8 cellular contexts compared by ENCODE assay signal in genomic region chr10:43202224-43202656, GRCh38.
DNase-seq lines count a peak whose midpoint lies in the region; ATAC-seq, FAIRE-seq and TF ChIP-seq lines count a peak whose summit lies in the region.

No MANE protein-coding gene starts in this region.

- no peaks in the 10 kb centered on the region for H3K4me1 ChIP-seq in pancreas

- H3K4me3 Mint-ChIP-seq in CD14-positive monocyte (peak overlapping the region; percentile 81 to 89), IgD-negative memory B cell (peak overlapping the region; percentile 65 to 93 (median 84))

- FAIRE-seq in frontal cortex (lab: Jason Lieb, UNC) (no peak), pancreas (lab: Jason Lieb, UNC) (no peak), urothelium cell line (lab: Jason Lieb, UNC) (peak; percentile 86)

- TF ChIP-seq CTCF in CD14-positive monocyte (IDR thresholded peaks at IDR 0.05) (peak; percentile 90), GM20000 (IDR thresholded peaks at IDR 0.05; ENCODE audit: extremely low read depth, missing control alignments) (peak; percentile 51), pancreas (IDR thresholded peaks at IDR 0.05) (peak in 2 of 4 donors; percentile 48 to 50)

- no peaks in the 10 kb centered on the region for H3K9me3 ChIP-seq in pancreas

- no peaks in the 10 kb centered on the region for H3K27me3 ChIP-seq in pancreas

- intact Hi-C loops in CD14-positive monocyte (cut with micrococcal nuclease) (loop anchor here (5.0 to 10.0 kb wide), 3 partner anchors 263 to 337 kb away; no protein-coding TSS in a partner anchor), pancreas (cut with DNase I) (no loop called here)

- H3K36me3 Mint-ChIP-seq in CD14-positive monocyte = peaks cover 4 to 5% of the 10 kb centered on the region in 2 donors
- H3K36me3 Mint-ChIP-seq in IgD-negative memory B cell = peaks cover 2% of the 10 kb centered on the region

- peak overlapping the region in 4 of 7 donors; percentile 46 to 84 (median 58) for H3K27ac Mint-ChIP-seq in CD14-positive monocyte
- no peak overlapping the region for H3K27ac Mint-ChIP-seq in IgD-negative memory B cell

- H3K4me3 ChIP-seq in pancreas = peak overlapping the region in 3 of 4 donors; percentile 15 to 47 (median 41)

- H3K27me3 Mint-ChIP-seq in CD14-positive monocyte (ENCODE audit: low read depth in 3 of 3) (peaks cover 0 to 4% (median 1%) of the 10 kb centered on the region in 3 donors), IgD-negative memory B cell (peaks cover 1% of the 10 kb centered on the region)

- peak; percentile 59 for DNase-seq in CD14-positive monocyte (ENCODE audit: low spot score)
- DNase-seq in GM20000 (ENCODE audit: low spot score) = peak; percentile 83
- peak; percentile 47 for DNase-seq in activated T-cell treated with anti-CD3 and anti-CD28 coated beads for 1 hour (ENCODE audit: low read depth)
- peak; percentile 51 to 56 for DNase-seq in frontal cortex (ENCODE audit: low spot score in 2 of 2)
- DNase-seq in pancreas = peak in 3 of 6 donors; percentile 26 to 79 (median 62)
- DNase-seq in urothelium cell line (ENCODE audit: low spot score) = peak; percentile 76
- DNase-seq in NCI-H1436 (lab: John Stamatoyannopoulos, UW) = no peak

- peaks cover 0 to 3% (median 0%) of the 10 kb centered on the region in 7 donors for H3K9me3 Mint-ChIP-seq in CD14-positive monocyte
- H3K9me3 Mint-ChIP-seq in IgD-negative memory B cell = no peaks in the 10 kb centered on the region

- peaks cover 0 to 4% (median 0%) of the 10 kb centered on the region in 3 donors for H3K36me3 ChIP-seq in pancreas

- peaks cover 18% of the 10 kb centered on the region for H3K4me1 Mint-ChIP-seq in CD14-positive monocyte
- H3K4me1 Mint-ChIP-seq in IgD-negative memory B cell = peaks cover 0 to 7% (median 0%) of the 10 kb centered on the region in 3 donors

- peak in 3 of 4 donors; percentile 28 to 46 (median 30) for ATAC-seq in pancreas

- H3K27ac ChIP-seq in pancreas = no peak overlapping the region

- 3 to 4% methylated on average over 26 to 29 of the region's 29 CpGs for WGBS in pancreas, 2 donors

Comparison
In these comparisons a context has a peak if more than half of its experiments do, and no peak if none do; other contexts are left out.
1. H3K27ac Mint-ChIP-seq: peak in CD14-positive monocyte (4 of 7); none in IgD-negative memory B cell (0 of 3).
2. intact Hi-C loops: an anchor here in CD14-positive monocyte (5.0 to 10.0 kb wide); none called in pancreas.